Comparison of ENCODE assay signal across 10 cellular contexts in genomic region chr14:22448905-22449611, GRCh38.
DNase-seq lines count a peak whose midpoint lies in the region; ATAC-seq and TF ChIP-seq lines count a peak whose summit lies in the region.
"Had no signal": no experiment of that assay in that cellular context is flagged by ENCODE, and none has a peak within 500 bp of the region (broad histone marks: within the 10 kb centered on the region; RNA-seq: fewer than 3 reads in every experiment).

No MANE protein-coding gene starts in this region.

- ATAC-seq in GM18907 (IDR thresholded peaks at IDR 0.05; ENCODE audit: unreplicated experiment) (peak; percentile 60), HG02759 (IDR thresholded peaks at IDR 0.05; ENCODE audit: unreplicated experiment) (peak; percentile 57)

- H3K27me3 ChIP-seq in PC-9 (ENCODE audit: insufficient read depth, low read depth), result no peaks in the 10 kb centered on the region
- H3K27me3 ChIP-seq: tibial artery had no signal

- intact Hi-C loops in PC-9 (cut with micrococcal nuclease; ENCODE audit: unreplicated experiment), result no loop called here

- POLR2A ChIA-PET in PC-9 (lab: Charles Lee; ENCODE audit: unreplicated experiment), result no interaction called here

- H3K36me3 Mint-ChIP-seq in osteocyte (ENCODE audit: unreplicated experiment), result no peaks in the 10 kb centered on the region

- no peaks in the 10 kb centered on the region for H4K20me1 ChIP-seq in PC-9 (ENCODE audit: insufficient read depth)

- peaks cover 32% of the 10 kb centered on the region; the same call in 1 of the 2 replicates for H3F3A ChIP-seq in PC-9 (ENCODE audit: insufficient read depth, low read depth)

- TF ChIP-seq CTCF in PC-9 (conservative IDR thresholded peaks at IDR 0.05) (no peak), osteocyte (IDR thresholded peaks at IDR 0.05) (no peak)

- peaks cover 11% of the 10 kb centered on the region for H3K27me3 Mint-ChIP-seq in osteocyte (ENCODE audit: unreplicated experiment)

- H3K9me3 ChIP-seq in PC-9 (ENCODE audit: insufficient read depth, low read depth), result no peaks in the 10 kb centered on the region
- H3K9me3 ChIP-seq: tibial artery had no signal

- H3K9me2 ChIP-seq in PC-9 (ENCODE audit: insufficient read depth), result no peaks in the 10 kb centered on the region

- H3K4me2 ChIP-seq in PC-9, result peak overlapping the region; percentile 78

- peak overlapping the region; percentile 43; the same call in 1 of the 2 replicates for H2AFZ ChIP-seq in PC-9
- H2AFZ ChIP-seq: parathyroid adenoma had no signal

- CTCF ChIA-PET in PC-9 (lab: Charles Lee), result no interaction called here

- peak; percentile 24 to 88 for DNase-seq in PC-9
- no peak for DNase-seq in osteocyte (ENCODE audit: extremely low spot score, unreplicated experiment)
- DNase-seq in HPDE6-E6E7 (ENCODE audit: extremely low spot score), result no peak
- no peak for DNase-seq in nucleus accumbens (lab: John Stamatoyannopoulos, UW)
- no peak for DNase-seq in NCI-H146 (lab: John Stamatoyannopoulos, UW)
- DNase-seq in dermis blood vessel endothelial cell, result no peak

- no peaks in the 10 kb centered on the region for H3K36me3 ChIP-seq in PC-9 (ENCODE audit: low read depth)
- H3K36me3 ChIP-seq: tibial artery had no signal

- peak overlapping the region; percentile 59 for H3K27ac Mint-ChIP-seq in osteocyte (ENCODE audit: unreplicated experiment)

- H3K27ac ChIP-seq in PC-9, result peak overlapping the region; percentile 98
- H3K27ac ChIP-seq: parathyroid adenoma had no signal

- peaks cover 45% of the 10 kb centered on the region for H3K4me1 ChIP-seq in PC-9 (replicated peaks; ENCODE audit: insufficient read depth)
- H3K4me1 ChIP-seq: parathyroid adenoma had no signal

- H3K4me3 ChIP-seq in PC-9, result peak overlapping the region; percentile 46; the same call in 1 of the 2 replicates
- H3K4me3 ChIP-seq: tibial artery had no signal

- no peak overlapping the region for H3K4me3 Mint-ChIP-seq in osteocyte (ENCODE audit: unreplicated experiment)

- peaks cover 12% of the 10 kb centered on the region for H3K4me1 Mint-ChIP-seq in osteocyte (ENCODE audit: unreplicated experiment)

- no peaks in the 10 kb centered on the region for H3K9me3 Mint-ChIP-seq in osteocyte (ENCODE audit: unreplicated experiment)

- BruUV-seq in PC-9 (replicated peaks; lab: Mats Ljungman, UMichigan), result no TSS peak

- no peaks in the 10 kb centered on the region for H3K79me2 ChIP-seq in PC-9 (ENCODE audit: low read depth)
- H3K79me2 ChIP-seq: parathyroid adenoma had no signal

Comparison
In these comparisons a context has a peak if more than half of its experiments do, and no peak if none do; other contexts are left out.
1. DNase-seq: peak in PC-9 (2 of 2); none in osteocyte (single experiment), HPDE6-E6E7 (single experiment), nucleus accumbens (0 of 56), NCI-H146 (single experiment) and dermis blood vessel endothelial cell (single experiment).